In the genomic region with DNA sequence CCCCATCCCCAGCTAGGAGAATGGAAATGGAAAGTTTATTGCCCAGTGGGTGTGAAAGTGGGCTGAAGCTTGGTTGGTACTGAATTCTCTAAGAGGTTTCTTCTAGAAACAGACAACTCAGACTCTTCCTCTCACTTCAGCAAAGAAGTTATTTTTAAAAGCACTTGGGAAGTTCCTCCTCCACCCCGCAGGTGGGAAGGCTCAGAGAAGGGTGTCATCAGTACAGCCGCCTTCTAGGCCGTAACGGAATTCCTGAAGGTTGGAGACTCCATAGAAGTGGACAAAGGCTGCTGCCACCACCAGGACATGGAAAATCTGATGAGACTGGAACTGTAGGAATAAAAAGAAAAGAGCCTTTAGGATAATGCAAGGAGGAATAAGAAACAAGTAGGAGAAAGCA, we compare ENCODE assay signal across 21 cellular contexts.
"Had no signal": no experiment of that assay in that cellular context is flagged by ENCODE, and none has a peak within 500 bp of the region (broad histone marks: within the 10 kb centered on the region; RNA-seq: fewer than 3 reads in every experiment).

No MANE protein-coding gene starts in this region.

- H3K27ac ChIP-seq: SJCRH30 had no signal

- ATAC-seq: HepG2, SK-N-SH treated with all-trans-retinoic acid at 6 μM for 48 hours had no signal

- H3K27me3 ChIP-seq: SJCRH30 had no signal

- DNase-seq: IMR-90, Karpas-422, KG1, MM.1S, NCI-H1092 treated with DMSO at 0.1 percent for 48 hours, NCI-H1436, NCI-H187, NCI-H2029, NCI-H2081 treated with DMSO at 0.1 percent for 48 hours, NCI-H2171, NCI-H226, NCI-H446, NCI-H510A, NCI-H524 treated with DMSO at 0.1 percent for 48 hours, NCI-H69, NCI-H774, RPMI8226, SHP77, SJCRH30 had no signal

- H3K4me1 ChIP-seq: SJCRH30 had no signal

- H3K4me3 ChIP-seq: SJCRH30 had no signal
